Comparison of ENCODE assay signal across 22 cellular contexts in the genomic region with DNA sequence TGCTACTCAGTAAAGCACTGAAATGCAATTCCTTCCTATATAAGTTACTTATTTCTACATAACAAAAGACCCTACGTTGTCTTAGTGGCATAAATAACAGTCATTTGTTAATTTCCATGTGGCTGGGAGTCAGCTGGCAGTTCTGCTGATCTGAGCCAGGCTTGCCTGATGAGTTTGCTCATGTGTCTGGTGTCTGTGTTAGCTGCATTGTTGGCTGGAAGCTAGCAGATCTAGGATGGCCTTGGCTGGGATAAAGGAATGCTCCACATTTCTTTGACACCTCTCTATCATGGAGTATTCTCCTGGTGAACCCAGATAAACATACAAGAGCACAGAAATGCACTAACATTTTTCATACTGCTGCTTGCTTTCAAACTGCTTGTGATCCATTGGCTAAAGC.
"Had no signal": no experiment of that assay in that cellular context is flagged by ENCODE, and none has a peak within 500 bp of the region (broad histone marks: within the 10 kb centered on the region; RNA-seq: fewer than 3 reads in every experiment).

No MANE protein-coding gene starts in this region.

- DNase-seq: cortex of kidney; dorsolateral prefrontal cortex; effector memory CD4-positive, alpha-beta T cell; glutamatergic neuron; kidney glomerular epithelial cell; left lung; mesenchymal stem cell; midbrain; occipital lobe; small intestine; stimulated activated CD4-positive, alpha-beta T cell treated with anti-CD3 and anti-CD28 coated beads, Interleukin-4, amount 100 ng/mL, for 1 hour; stimulated activated CD8-positive, alpha-beta memory T cell treated with anti-CD3 and anti-CD28 coated beads, Interleukin-4, amount 100 ng/mL, for 48 hours; stimulated activated naive CD8-positive, alpha-beta T cell treated with anti-CD3 and anti-CD28 coated beads, Interleukin-15, Interleukin-2, amounts not matched to agents 100 U/mL and 50 U/mL, for 24 hours; thyroid gland had no signal

- H3K4me1 ChIP-seq: gastroesophageal sphincter, left lung, parathyroid adenoma, prostate gland, suprapubic skin, thyroid gland had no signal

- H3K9me3 ChIP-seq: prostate gland, suprapubic skin, thyroid gland had no signal

- H3K27ac ChIP-seq: dorsolateral prefrontal cortex, gastroesophageal sphincter, left lung, parathyroid adenoma, prostate gland, suprapubic skin, thyroid gland had no signal

- H3K4me3 ChIP-seq: dorsolateral prefrontal cortex, gastroesophageal sphincter, left lung, lung, prostate gland, suprapubic skin, thyroid gland had no signal

- H3K27me3 ChIP-seq: dorsolateral prefrontal cortex, gastroesophageal sphincter, left lung, suprapubic skin, thyroid gland had no signal

- ATAC-seq: esophagus mucosa; gastroesophageal sphincter; left lung; natural killer cell treated with Interleukin-12 subunit alpha and Interleukin-12 subunit beta and Interleukin-15 and Interleukin-18, amount 100 ng/mL, for 72 hours; stimulated activated effector memory CD8-positive, alpha-beta T cell treated with anti-CD3 and anti-CD28 coated beads, Interleukin-12 subunit alpha, Interleukin-12 subunit beta, amount 100 ng/mL, for 72 hours; stimulated activated naive CD8-positive, alpha-beta T cell treated with anti-CD3 and anti-CD28 coated beads, Interleukin-15, Interleukin-2, amounts not matched to agents 100 U/mL and 50 U/mL, for 24 hours had no signal

- H3K36me3 ChIP-seq: gastroesophageal sphincter, left lung, prostate gland, suprapubic skin, thyroid gland had no signal
